14 cellular contexts compared by ENCODE assay signal in genomic region chr6:107179004-107179403, GRCh38.
DNase-seq lines count a peak whose midpoint lies in the region; ATAC-seq and TF ChIP-seq lines count a peak whose summit lies in the region.
"Had no signal": no experiment of that assay in that cellular context is flagged by ENCODE, and none has a peak within 500 bp of the region (broad histone marks: within the 10 kb centered on the region; RNA-seq: fewer than 3 reads in every experiment).

No MANE protein-coding gene starts in this region.

- H3K27ac ChIP-seq in mesenchymal stem cell (ENCODE audit: low read length, poor library complexity, severe bottlenecking), result no peak overlapping the region
- H3K27ac ChIP-seq: heart left ventricle, right atrium auricular region, SJSA1 had no signal

- POLR2A ChIA-PET in activated CD8-positive, alpha-beta T cell treated with anti-CD3 and anti-CD28 coated beads for 36 hours (lab: Charles Lee), result no interaction called here

- H3K18ac ChIP-seq in mesenchymal stem cell (ENCODE audit: low read depth in 1 of 2, low read length in 2 of 2), result no peak overlapping the region

- no peak overlapping the region for H3K14ac ChIP-seq in mesenchymal stem cell (ENCODE audit: low read length in 2 of 2)

- DNase-seq in NCI-H748 (lab: John Stamatoyannopoulos, UW; ENCODE audit: unreplicated experiment) (peak; percentile 13), NCI-H748 treated with DMSO at 0.1 percent for 48 hours (lab: John Stamatoyannopoulos, UW) (no peak), mesenchymal stem cell (peak; percentile 15), NCI-H2196 (lab: John Stamatoyannopoulos, UW; ENCODE audit: unreplicated experiment) (no peak), progenitor cell of endocrine pancreas (ENCODE audit: low spot score, unreplicated experiment) (no peak)
- peak; percentile 42 for DNase-seq in activated CD8-positive, alpha-beta T cell treated with anti-CD3 and anti-CD28 coated beads for 36 hours
- DNase-seq in activated CD8-positive, alpha-beta memory T cell treated with anti-CD3 and anti-CD28 coated beads for 24 hours, result no peak
- DNase-seq: activated gamma-delta T cell treated with Interleukin-2 at 50 U/mL for 16 hours, heart left ventricle had no signal

- no peak overlapping the region for H2BK5ac ChIP-seq in mesenchymal stem cell (ENCODE audit: low read depth, low read length, poor library complexity, severe bottlenecking)

- H3K4me3 Mint-ChIP-seq in activated CD8-positive, alpha-beta T cell treated with anti-CD3 and anti-CD28 coated beads for 36 hours, result no peak overlapping the region
- no peak overlapping the region for H3K4me3 Mint-ChIP-seq in progenitor cell of endocrine pancreas (ENCODE audit: low read depth)
- H3K4me3 Mint-ChIP-seq: B cell; stimulated activated naive CD8-positive, alpha-beta T cell treated with anti-CD3 and anti-CD28 coated beads, Interleukin-15, Interleukin-2, amounts not matched to agents 100 ng/mL and 50 ng/mL, for 24 hours had no signal

- no peak overlapping the region for H3K23ac ChIP-seq in mesenchymal stem cell (ENCODE audit: low read length in 2 of 2)

- no peak overlapping the region for H2BK15ac ChIP-seq in mesenchymal stem cell (ENCODE audit: low read depth, poor library complexity, severe bottlenecking)

- H3K79me1 ChIP-seq in mesenchymal stem cell (replicated peaks; ENCODE audit: low read length, poor library complexity, severe bottlenecking), result no peaks in the 10 kb centered on the region

- no peak overlapping the region for H3K4me3 ChIP-seq in mesenchymal stem cell (ENCODE audit: insufficient read depth in 1 of 2, low read depth in 1 of 2, low read length in 2 of 2)
- H3K4me3 ChIP-seq: heart left ventricle, right atrium auricular region, SJSA1 had no signal

- peaks cover 2% of the 10 kb centered on the region for H3K36me3 Mint-ChIP-seq in activated CD8-positive, alpha-beta T cell treated with anti-CD3 and anti-CD28 coated beads for 36 hours (ENCODE audit: low read depth)
- no peaks in the 10 kb centered on the region for H3K36me3 Mint-ChIP-seq in progenitor cell of endocrine pancreas (ENCODE audit: insufficient read depth)

- H4K8ac ChIP-seq in mesenchymal stem cell (ENCODE audit: low read length), result no peak overlapping the region

- no peak for ATAC-seq in activated CD8-positive, alpha-beta T cell treated with anti-CD3 and anti-CD28 coated beads for 36 hours
- ATAC-seq: heart left ventricle had no signal

- H3K9me3 Mint-ChIP-seq in activated CD8-positive, alpha-beta T cell treated with anti-CD3 and anti-CD28 coated beads for 36 hours, result no peaks in the 10 kb centered on the region
- no peaks in the 10 kb centered on the region for H3K9me3 Mint-ChIP-seq in progenitor cell of endocrine pancreas (ENCODE audit: low read depth)
- H3K9me3 Mint-ChIP-seq: stimulated activated naive CD8-positive, alpha-beta T cell treated with anti-CD3 and anti-CD28 coated beads, Interleukin-15, Interleukin-2, amounts not matched to agents 100 ng/mL and 50 ng/mL, for 24 hours had no signal

- H3K36me3 ChIP-seq in mesenchymal stem cell (ENCODE audit: control insufficient read depth in 1 of 2, insufficient read depth in 2 of 2, low read depth in 1 of 2, low read length in 2 of 2), result no peaks in the 10 kb centered on the region
- H3K36me3 ChIP-seq: heart left ventricle, right atrium auricular region, SJSA1 had no signal

- no peak overlapping the region for H2BK120ac ChIP-seq in mesenchymal stem cell (ENCODE audit: low read depth, low read length)

- H3K9me3 ChIP-seq in mesenchymal stem cell (ENCODE audit: control insufficient read depth, low read length), result no peaks in the 10 kb centered on the region
- H3K9me3 ChIP-seq: heart left ventricle, right atrium auricular region, SJSA1 had no signal

- intact Hi-C loops in activated CD8-positive, alpha-beta T cell treated with anti-CD3 and anti-CD28 coated beads for 36 hours (cut with micrococcal nuclease), result no loop called here

- no peak overlapping the region for H2AK5ac ChIP-seq in mesenchymal stem cell (ENCODE audit: low read length, severe bottlenecking)

- no peaks in the 10 kb centered on the region for H3K27me3 ChIP-seq in mesenchymal stem cell (ENCODE audit: control insufficient read depth in 1 of 2, insufficient read depth in 1 of 2, low read length in 2 of 2)
- H3K27me3 ChIP-seq: heart left ventricle, right atrium auricular region, SJSA1 had no signal

- 97% methylated on average over 2 of the region's 5 CpGs for WGBS in mesenchymal stem cell

- H3K9ac ChIP-seq in mesenchymal stem cell (ENCODE audit: low read length), result no peak overlapping the region

- no peak overlapping the region for H2BK12ac ChIP-seq in mesenchymal stem cell (ENCODE audit: low read length in 2 of 2)

- no peaks in the 10 kb centered on the region for H3K4me1 ChIP-seq in mesenchymal stem cell (ENCODE audit: control insufficient read depth, insufficient read depth, low read depth, low read length)
- H3K4me1 ChIP-seq: heart left ventricle, right atrium auricular region, SJSA1 had no signal

- CTCF ChIA-PET in activated CD8-positive, alpha-beta T cell treated with anti-CD3 and anti-CD28 coated beads for 36 hours (lab: Charles Lee), result interaction anchor here (0.8 to 1.3 kb wide), 4 partner anchors 18 to 688 kb away, joined by 3 read pairs; no protein-coding TSS in a partner anchor

- no peak overlapping the region for H3K4me2 ChIP-seq in mesenchymal stem cell (ENCODE audit: low read length, poor library complexity, severe bottlenecking)

- no peaks in the 10 kb centered on the region for H3K4me1 Mint-ChIP-seq in activated CD8-positive, alpha-beta T cell treated with anti-CD3 and anti-CD28 coated beads for 36 hours (ENCODE audit: low read depth)
- no peaks in the 10 kb centered on the region for H3K4me1 Mint-ChIP-seq in progenitor cell of endocrine pancreas (ENCODE audit: low read depth)
- H3K4me1 Mint-ChIP-seq: B cell had no signal

- no peak overlapping the region for H4K91ac ChIP-seq in mesenchymal stem cell (ENCODE audit: low read length)

- TF ChIP-seq CTCF in LNCAP (IDR thresholded peaks at IDR 0.05) (peak; percentile 58), progenitor cell of endocrine pancreas (IDR thresholded peaks at IDR 0.05; ENCODE audit: unreplicated experiment) (no peak)
- TF ChIP-seq CTCF in activated CD8-positive, alpha-beta T cell treated with anti-CD3 and anti-CD28 coated beads for 36 hours (IDR thresholded peaks at IDR 0.05), result no peak

- no peaks in the 10 kb centered on the region for H3K27me3 Mint-ChIP-seq in activated CD8-positive, alpha-beta T cell treated with anti-CD3 and anti-CD28 coated beads for 36 hours
- no peaks in the 10 kb centered on the region for H3K27me3 Mint-ChIP-seq in progenitor cell of endocrine pancreas
- H3K27me3 Mint-ChIP-seq: B cell; stimulated activated naive CD8-positive, alpha-beta T cell treated with anti-CD3 and anti-CD28 coated beads, Interleukin-15, Interleukin-2, amounts not matched to agents 100 ng/mL and 50 ng/mL, for 24 hours had no signal

- no peak overlapping the region for H2AFZ ChIP-seq in mesenchymal stem cell (ENCODE audit: low read depth, low read length)

- no peak overlapping the region for H3K4ac ChIP-seq in mesenchymal stem cell (ENCODE audit: low read depth in 1 of 2, low read length in 2 of 2)

- no peak overlapping the region for H3K27ac Mint-ChIP-seq in activated CD8-positive, alpha-beta T cell treated with anti-CD3 and anti-CD28 coated beads for 36 hours
- no peak overlapping the region for H3K27ac Mint-ChIP-seq in progenitor cell of endocrine pancreas
- H3K27ac Mint-ChIP-seq: B cell; stimulated activated naive CD8-positive, alpha-beta T cell treated with anti-CD3 and anti-CD28 coated beads, Interleukin-15, Interleukin-2, amounts not matched to agents 100 ng/mL and 50 ng/mL, for 24 hours had no signal

Comparison
In these comparisons a context has a peak if more than half of its experiments do, and no peak if none do; other contexts are left out.
1. DNase-seq: peak in NCI-H748 (single experiment), activated CD8-positive, alpha-beta T cell treated with anti-CD3 and anti-CD28 coated beads for 36 hours (single experiment) and mesenchymal stem cell (single experiment); none in NCI-H748 treated with DMSO at 0.1 percent for 48 hours (single experiment), NCI-H2196 (single experiment), activated CD8-positive, alpha-beta memory T cell treated with anti-CD3 and anti-CD28 coated beads for 24 hours (single experiment) and progenitor cell of endocrine pancreas (single experiment).